Comparison of ENCODE assay signal across 34 cellular contexts in genomic region chr3:25505581-25505980, GRCh38.
"Had no signal": no experiment of that assay in that cellular context is flagged by ENCODE, and none has a peak within 500 bp of the region (broad histone marks: within the 10 kb centered on the region; RNA-seq: fewer than 3 reads in every experiment).

No MANE protein-coding gene starts in this region.

- H3K9ac ChIP-seq: KMS-11 had no signal

- H3K27me3 ChIP-seq: MG63 had no signal

- H3K4me3 ChIP-seq: MG63 had no signal

- H3K9me3 ChIP-seq: MG63 had no signal

- H3K27ac ChIP-seq: KMS-11 had no signal

- H3K36me3 ChIP-seq: MG63 had no signal

- H3K4me2 ChIP-seq: KMS-11 had no signal

- DNase-seq: Karpas-422, Kasumi-1, KBM-7, KG1, MG63, MM.1S, MV-4-11, NCI-H1048, NCI-H1092, NCI-H1092 treated with DMSO at 0.1 percent for 48 hours, NCI-H1105, NCI-H1105 treated with DMSO at 0.1 percent for 48 hours, NCI-H1417, NCI-H1417 treated with DMSO at 0.1 percent for 48 hours, NCI-H1436, NCI-H1436 treated with DMSO at 0.1 percent for 48 hours, NCI-H146, NCI-H1694, NCI-H1694 treated with DMSO at 0.1 percent for 48 hours, NCI-H187, NCI-H187 treated with DMSO at 0.1 percent for 48 hours, NCI-H1930, NCI-H2029, NCI-H2081, NCI-H2081 treated with DMSO at 0.1 percent for 48 hours, NCI-H2107, NCI-H2171, NCI-H2171 treated with DMSO at 0.1 percent for 48 hours, NCI-H2227 treated with DMSO at 0.1 percent for 48 hours, NCI-H226, NCI-H345, NCI-H446, NCI-H446 treated with DMSO at 0.1 percent for 48 hours had no signal
